ENCODE assay signal across 9 cellular contexts in the genomic region with DNA sequence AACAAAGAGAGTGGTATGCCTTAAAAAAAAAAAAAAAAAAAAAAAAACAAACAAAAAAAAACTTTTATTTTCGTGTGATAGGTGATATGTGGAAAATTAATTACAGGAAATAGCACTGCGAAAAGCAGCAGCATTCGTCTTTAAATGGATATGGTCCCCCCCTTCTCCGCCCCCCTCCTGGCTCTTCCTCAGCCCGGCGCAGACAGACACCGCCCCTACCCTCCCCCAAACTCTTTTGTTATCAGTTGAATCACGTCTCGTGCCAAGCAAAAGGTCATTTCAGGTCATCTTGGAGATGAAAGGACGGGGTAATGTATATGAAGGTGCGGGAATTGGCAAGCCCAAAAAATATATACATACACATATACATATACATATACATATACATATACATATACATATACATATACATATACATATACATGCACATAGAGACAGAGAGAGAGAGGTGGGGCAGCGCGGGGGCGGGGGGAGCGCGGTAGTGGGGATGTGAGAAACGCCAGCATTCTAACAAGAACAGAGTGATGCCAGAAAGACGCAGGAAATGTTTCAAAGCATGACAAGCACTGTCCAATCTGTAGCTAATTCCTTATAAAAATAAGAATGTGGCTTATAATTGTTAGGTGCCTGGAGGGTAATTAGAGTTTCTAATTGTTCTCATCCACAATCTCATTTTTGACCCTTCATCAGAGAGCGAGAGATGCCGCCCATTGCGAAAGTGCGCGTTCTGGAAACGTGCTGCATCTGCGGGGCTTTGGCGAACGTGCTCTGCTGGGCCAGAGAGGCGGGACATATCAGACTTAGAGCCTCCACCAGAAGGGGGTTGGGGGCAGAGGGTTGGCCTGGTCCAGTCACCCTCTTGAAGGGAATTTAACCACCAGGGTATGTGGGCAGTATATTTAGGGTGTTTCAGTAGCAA.
DNase-seq lines count a peak whose midpoint lies in the region; FAIRE-seq and TF ChIP-seq lines count a peak whose summit lies in the region.
"Had no signal": no experiment of that assay in that cellular context is flagged by ENCODE, and none has a peak within 500 bp of the region (broad histone marks: within the 10 kb centered on the region; RNA-seq: fewer than 3 reads in every experiment).

No MANE protein-coding gene starts in this region.

- in situ Hi-C loops in mammary epithelial cell (cut with MboI; ENCODE audit: low sequenced_read_pairs in 2 of 2), result no loop called here

- no peak for FAIRE-seq in kidney (lab: Jason Lieb, UNC)

- H2AFZ ChIP-seq in mammary epithelial cell (ENCODE audit: low read depth, low read length), result no peak overlapping the region

- H3K36me3 ChIP-seq in mammary epithelial cell (ENCODE audit: insufficient read depth, low read length) (no peaks in the 10 kb centered on the region), kidney (ENCODE audit: control insufficient read depth in 1 of 2, insufficient read depth in 2 of 2, low read length in 2 of 2) (no peaks in the 10 kb centered on the region), stomach (no peaks in the 10 kb centered on the region), WERI-Rb-1 (no peaks in the 10 kb centered on the region)

- H3K4me1 ChIP-seq in mammary epithelial cell (ENCODE audit: insufficient read depth, low read length) (no peaks in the 10 kb centered on the region), kidney (ENCODE audit: control insufficient read depth in 1 of 2, insufficient read depth in 1 of 2, low read depth in 1 of 2, low read length in 2 of 2) (peaks cover 0 to 4% of the 10 kb centered on the region in 2 donors), stomach (peaks cover 0 to 21% (median 4%) of the 10 kb centered on the region in 4 donors)

- TF ChIP-seq EP300 in stomach (IDR thresholded peaks at IDR 0.05), result no peak

- H3K27me3 Mint-ChIP-seq in activated T-helper 2 cell treated with anti-CD3 and anti-CD28 coated beads, Interferon-gamma antibody, Interleukin-2, Interleukin-4, amounts not matched to agents 10 μg/mL and 5 μg/mL and 100 μg/mL, durations not matched to agents 14 hours and 24 hours and 36 hours (ENCODE audit: low read depth), result peaks cover 10% of the 10 kb centered on the region

- DNase-seq in M059J (ENCODE audit: low read depth), result peak; percentile 33
- no peak for DNase-seq in mammary epithelial cell
- DNase-seq in kidney, result peak; percentile 76
- DNase-seq in stomach, result no peak
- DNase-seq in activated T-helper 2 cell treated with anti-CD3 and anti-CD28 coated beads, Interferon-gamma antibody, Interleukin-2, Interleukin-4, amounts not matched to agents 10 μg/mL and 5 μg/mL and 100 μg/mL, durations not matched to agents 14 hours and 24 hours and 36 hours (ENCODE audit: low spot score), result no peak
- no peak for DNase-seq in activated T-cell treated with anti-CD3 and anti-CD28 coated beads, Interleukin-2, amount 50 U/mL, for 48 hours
- no peak for DNase-seq in WERI-Rb-1
- no peak for DNase-seq in OCI-M2 (lab: John Stamatoyannopoulos, UW; ENCODE audit: unreplicated experiment)

- H3K4me3 Mint-ChIP-seq in activated T-helper 2 cell treated with anti-CD3 and anti-CD28 coated beads, Interferon-gamma antibody, Interleukin-2, Interleukin-4, amounts not matched to agents 10 μg/mL and 5 μg/mL and 100 μg/mL, durations not matched to agents 14 hours and 24 hours and 36 hours (ENCODE audit: low read depth), result no peak overlapping the region

- no peaks in the 10 kb centered on the region for H3K9me3 ChIP-seq in mammary epithelial cell (replicated peaks; ENCODE audit: insufficient read depth, low read length)
- no peaks in the 10 kb centered on the region for H3K9me3 ChIP-seq in kidney (ENCODE audit: control insufficient read depth in 1 of 2, low read length in 2 of 2)
- H3K9me3 ChIP-seq in stomach, result no peaks in the 10 kb centered on the region
- no peaks in the 10 kb centered on the region for H3K9me3 ChIP-seq in WERI-Rb-1 (ENCODE audit: severe bottlenecking)

- H4K20me1 ChIP-seq in mammary epithelial cell (ENCODE audit: insufficient read depth, low read length), result no peaks in the 10 kb centered on the region

- H3K9me3 Mint-ChIP-seq in activated T-helper 2 cell treated with anti-CD3 and anti-CD28 coated beads, Interferon-gamma antibody, Interleukin-2, Interleukin-4, amounts not matched to agents 10 μg/mL and 5 μg/mL and 100 μg/mL, durations not matched to agents 14 hours and 24 hours and 36 hours, result no peaks in the 10 kb centered on the region

- BruUV-seq in mammary epithelial cell (replicated peaks; lab: Mats Ljungman, UMichigan), result no TSS peak

- H3K27ac ChIP-seq in mammary epithelial cell (ENCODE audit: insufficient read depth, low read depth, low read length) (no peak overlapping the region), kidney (ENCODE audit: low read depth in 2 of 2, low read length in 2 of 2) (no peak overlapping the region), stomach (peak overlapping the region in 4 of 5 donors; percentile 47 to 73 (median 58)), WERI-Rb-1 (no peak overlapping the region)
- H3K27ac ChIP-seq: VCaP had no signal

- H3K36me3 Mint-ChIP-seq in activated T-helper 2 cell treated with anti-CD3 and anti-CD28 coated beads, Interferon-gamma antibody, Interleukin-2, Interleukin-4, amounts not matched to agents 10 μg/mL and 5 μg/mL and 100 μg/mL, durations not matched to agents 14 hours and 24 hours and 36 hours (ENCODE audit: low read depth), result no peaks in the 10 kb centered on the region

- CTCF ChIA-PET in mammary epithelial cell (lab: Charles Lee; ENCODE audit: low non-redundant PET), result no interaction called here

- H3K4me1 Mint-ChIP-seq in activated T-helper 2 cell treated with anti-CD3 and anti-CD28 coated beads, Interferon-gamma antibody, Interleukin-2, Interleukin-4, amounts not matched to agents 10 μg/mL and 5 μg/mL and 100 μg/mL, durations not matched to agents 14 hours and 24 hours and 36 hours (ENCODE audit: low read depth), result no peaks in the 10 kb centered on the region

- peaks cover 26% of the 10 kb centered on the region for H3K27me3 ChIP-seq in mammary epithelial cell (ENCODE audit: insufficient read depth, low read length)
- H3K27me3 ChIP-seq in stomach, result peaks cover 0 to 28% (median 0%) of the 10 kb centered on the region in 3 donors
- H3K27me3 ChIP-seq in WERI-Rb-1 (ENCODE audit: insufficient read depth, low read depth, severe bottlenecking), result peaks cover 12% of the 10 kb centered on the region

- peak overlapping the region; percentile 6 for H3K4me2 ChIP-seq in mammary epithelial cell (ENCODE audit: insufficient read depth, low read depth, low read length)

- intact Hi-C loops in mammary epithelial cell (cut with micrococcal nuclease), result no loop called here
- intact Hi-C loops in kidney (cut with DNase I), result no loop called here
- intact Hi-C loops in stomach (cut with DNase I; ENCODE audit: low total_unique reads), result no loop called here
- intact Hi-C loops in activated T-helper 2 cell treated with anti-CD3 and anti-CD28 coated beads, Interferon-gamma antibody, Interleukin-2, Interleukin-4, amounts not matched to agents 10 μg/mL and 5 μg/mL and 100 μg/mL, durations not matched to agents 14 hours and 24 hours and 36 hours (cut with micrococcal nuclease), result no loop called here

- H3K9ac ChIP-seq in mammary epithelial cell (ENCODE audit: insufficient read depth, low read length) (no peak overlapping the region), kidney (ENCODE audit: low read length in 2 of 2) (no peak overlapping the region)

- H3K4me3 ChIP-seq in mammary epithelial cell (replicated peaks in 1 of 3; ENCODE audit: insufficient read depth in 1 of 3, low read depth in 2 of 3, low read length in 3 of 3) (no peak overlapping the region), kidney (ENCODE audit: low read length in 2 of 2) (peak overlapping the region; percentile 55 to 75), stomach (peak overlapping the region; percentile 41 to 46 (median 43)), WERI-Rb-1 (ENCODE audit: low read depth, low read length) (no peak overlapping the region)

- 2% methylated on average over 14 of the region's 28 CpGs for WGBS in mammary epithelial cell (ENCODE audit: low coverage, missing lambda C conversion rate)
- 3 to 13% (median 7%) methylated on average over 28 of the region's 28 CpGs for WGBS in stomach, 5 donors

- dilution Hi-C loops in mammary epithelial cell (cut with HindIII; ENCODE audit: low sequenced_read_pairs), result no loop called here

- no peaks in the 10 kb centered on the region for H3K79me2 ChIP-seq in mammary epithelial cell (ENCODE audit: insufficient read depth, low read length)

- no peak overlapping the region for H3K27ac Mint-ChIP-seq in activated T-helper 2 cell treated with anti-CD3 and anti-CD28 coated beads, Interferon-gamma antibody, Interleukin-2, Interleukin-4, amounts not matched to agents 10 μg/mL and 5 μg/mL and 100 μg/mL, durations not matched to agents 14 hours and 24 hours and 36 hours

- TF ChIP-seq POLR2A in stomach (IDR thresholded peaks at IDR 0.05), result no peak

- TF ChIP-seq CTCF in mammary epithelial cell (conservative IDR thresholded peaks at IDR 0.05 in 1 of 2, IDR thresholded peaks at IDR 0.05 in 1 of 2; ENCODE audit: extremely low read depth in 1 of 2, insufficient read depth in 1 of 2, low read depth in 1 of 2, low read length in 2 of 2) (no peak), kidney (IDR thresholded peaks at IDR 0.05; ENCODE audit: borderline replicate concordance, extremely low read depth, insufficient read depth) (no peak), stomach (IDR thresholded peaks at IDR 0.05) (no peak), WERI-Rb-1 (IDR thresholded peaks at IDR 0.05; ENCODE audit: low read depth, low read length) (no peak)

Comparison
In these comparisons a context has a peak if more than half of its experiments do, and no peak if none do; other contexts are left out.
1. DNase-seq: peak in M059J (single experiment) and kidney (single experiment); none in mammary epithelial cell (single experiment), stomach (single experiment), activated T-helper 2 cell treated with anti-CD3 and anti-CD28 coated beads, Interferon-gamma antibody, Interleukin-2, Interleukin-4, amounts not matched to agents 10 μg/mL and 5 μg/mL and 100 μg/mL, durations not matched to agents 14 hours and 24 hours and 36 hours (single experiment), activated T-cell treated with anti-CD3 and anti-CD28 coated beads, Interleukin-2, amount 50 U/mL, for 48 hours (0 of 2), WERI-Rb-1 (single experiment) and OCI-M2 (single experiment).
2. H3K27ac ChIP-seq: peak in stomach (4 of 5); none in mammary epithelial cell (single experiment), kidney (0 of 2) and WERI-Rb-1 (single experiment).
3. H3K4me3 ChIP-seq: peak in kidney (2 of 2) and stomach (4 of 4); none in mammary epithelial cell (0 of 3) and WERI-Rb-1 (single experiment).